In the genomic region with DNA sequence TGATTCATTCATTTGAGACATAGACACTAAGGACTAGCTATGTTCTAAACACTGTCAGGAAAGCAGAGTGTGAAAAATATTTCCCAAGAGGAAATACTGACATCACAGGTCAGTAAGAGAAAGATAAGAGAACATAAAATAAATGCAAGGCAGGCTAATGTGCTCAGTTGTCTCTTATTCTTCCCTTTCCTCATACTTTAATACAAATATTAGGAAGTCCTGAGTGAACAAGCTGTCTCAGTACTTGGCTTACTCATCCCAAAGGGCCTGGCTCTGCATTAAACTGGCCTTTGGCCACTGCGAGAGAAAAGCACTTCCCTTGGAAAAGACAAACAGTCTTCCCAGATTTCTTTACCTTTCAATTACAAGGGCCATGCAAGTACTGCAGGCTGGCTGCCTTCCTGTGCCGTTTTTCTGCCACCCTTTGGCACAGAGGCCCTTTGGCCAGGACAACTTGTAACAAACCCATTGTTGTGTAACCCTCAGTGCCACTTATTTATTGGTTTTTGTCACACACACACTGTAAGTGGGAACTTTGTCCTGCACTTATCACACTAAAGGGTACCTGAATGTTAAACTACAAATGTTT, we compare ENCODE assay signal across 10 cellular contexts. TPM values are rescaled to one million over a fixed set of nuclear protein-coding genes. Genes with fewer than 3 reads are reported as not detected.
DNase-seq lines count a peak whose midpoint lies in the region; ATAC-seq and TF ChIP-seq lines count a peak whose summit lies in the region.
"Had no signal": no experiment of that assay in that cellular context is flagged by ENCODE, and none has a peak within 500 bp of the region (broad histone marks: within the 10 kb centered on the region; RNA-seq: fewer than 3 reads in every experiment).

No MANE protein-coding gene starts in this region.

- H3K27me3 ChIP-seq in IMR-90 (ENCODE audit: control insufficient read depth, insufficient read depth, low read length) (no peaks in the 10 kb centered on the region), layer of hippocampus (ENCODE audit: control insufficient read depth, insufficient read depth, low read length) (no peaks in the 10 kb centered on the region), subcutaneous abdominal adipose tissue (ENCODE audit: control insufficient read depth in 5 of 5, insufficient read depth in 4 of 5, low read length in 5 of 5) (no peaks in the 10 kb centered on the region)

- no peak overlapping the region for H2AK9ac ChIP-seq in IMR-90 (replicated peaks; ENCODE audit: low read depth, low read length, poor library complexity)

- no peak overlapping the region for H3K56ac ChIP-seq in IMR-90 (ENCODE audit: extremely low read depth, insufficient read depth, low read length)

- H3K9me3 ChIP-seq in IMR-90 (ENCODE audit: control insufficient read depth, insufficient read depth, low read length): no peaks in the 10 kb centered on the region
- H3K9me3 ChIP-seq in subcutaneous abdominal adipose tissue (ENCODE audit: control insufficient read depth in 5 of 5, low read length in 5 of 5): no peaks in the 10 kb centered on the region

- H3K27ac ChIP-seq in IMR-90 (ENCODE audit: insufficient read depth, low read length) (peak overlapping the region; percentile 39; the same call in 1 of the 2 replicates), layer of hippocampus (ENCODE audit: low read depth, low read length) (peak overlapping the region; percentile 27), subcutaneous abdominal adipose tissue (ENCODE audit: low read depth, low read length) (peak overlapping the region; percentile 58)

- no peak overlapping the region for H2BK20ac ChIP-seq in IMR-90 (ENCODE audit: low read depth, low read length)

- peak; percentile 75 for DNase-seq in IMR-90
- DNase-seq in chondrocyte (ENCODE audit: low spot score): no peak
- no peak for DNase-seq in iPS-NIHi11 (ENCODE audit: low spot score)
- no peak for DNase-seq in activated naive CD4-positive, alpha-beta T cell (lab: John Stamatoyannopoulos, UW)
- DNase-seq: activated CD4-positive, alpha-beta T cell treated with anti-CD3 and anti-CD28 coated beads for 4 hours; NCI-H524 treated with DMSO at 0.1 percent for 48 hours had no signal

- no peak overlapping the region for H3K23ac ChIP-seq in IMR-90 (ENCODE audit: low read depth, low read length)

- no peaks in the 10 kb centered on the region for H3K27me3 Mint-ChIP-seq in chondrocyte (ENCODE audit: low read depth)

- 33% methylated on average over 1 of the region's 2 CpGs; no CpG with 5 or more reads in 1 of the 2 experiments for WGBS in IMR-90 (ENCODE audit: extremely low coverage in 2 of 2, insufficient read length in 1 of 2), 2 experiments

- H3K4me3 ChIP-seq in IMR-90 (ENCODE audit: insufficient read depth, low read depth, low read length) (no peak overlapping the region), subcutaneous abdominal adipose tissue (ENCODE audit: low read depth in 1 of 5, low read length in 5 of 5) (no peak overlapping the region)

- H2BK120ac ChIP-seq in IMR-90 (ENCODE audit: low read depth, low read length): no peak overlapping the region

- H3K36me3 Mint-ChIP-seq in chondrocyte (ENCODE audit: low read depth): peaks cover 4% of the 10 kb centered on the region

- H3K18ac ChIP-seq in IMR-90 (ENCODE audit: low read depth, low read length): no peak overlapping the region

- no peak for TF ChIP-seq RAD21 in IMR-90 (IDR thresholded peaks at IDR 0.05; ENCODE audit: low read length)

- ATAC-seq in IMR-90 (ENCODE audit: low read depth) (peak; percentile 99), GM19395 (IDR thresholded peaks at IDR 0.05; ENCODE audit: unreplicated experiment) (no peak), HG03457 (IDR thresholded peaks at IDR 0.05; ENCODE audit: unreplicated experiment) (no peak)

- H4K91ac ChIP-seq in IMR-90 (ENCODE audit: insufficient read depth, low read depth, low read length): no peak overlapping the region

- H3K9me1 ChIP-seq in IMR-90 (ENCODE audit: insufficient read depth, low read length): peaks cover 6% of the 10 kb centered on the region

- dilution Hi-C loops in IMR-90 (cut with HindIII; ENCODE audit: low sequenced_read_pairs, unreplicated experiment): no loop called here

- no peak overlapping the region for H2AFZ ChIP-seq in IMR-90 (replicated peaks; ENCODE audit: low read length, poor library complexity)

- in situ Hi-C loops in IMR-90 (cut with MboI; ENCODE audit: low sequenced_read_pairs): no loop called here

- peak overlapping the region; percentile 25; the same call in 1 of the 2 replicates for H3K4me2 ChIP-seq in IMR-90 (ENCODE audit: low read depth, low read length)

- CTCF ChIA-PET in IMR-90 (lab: Yijun Ruan, JAX): interaction anchor here (0.6 kb wide), 2 partner anchors 105 to 237 kb away, joined by 3 read pairs; no protein-coding TSS in a partner anchor

- H3K27ac Mint-ChIP-seq in chondrocyte (ENCODE audit: unreplicated experiment): peak overlapping the region; percentile 76

- peaks cover 43% of the 10 kb centered on the region for H4K20me1 ChIP-seq in IMR-90 (ENCODE audit: insufficient read depth, low read length)

- TF ChIP-seq POLR2A in IMR-90 (IDR thresholded peaks at IDR 0.05; ENCODE audit: low read depth, low read length): no peak

- POLR2A ChIA-PET in IMR-90 (lab: Charles Lee; ENCODE audit: unreplicated experiment): interaction anchor here (0.6 kb wide), 1 partner anchor 1672 kb away, joined by 5 read pairs; a partner anchor contains a TSS

- no peak overlapping the region for H4K8ac ChIP-seq in IMR-90 (ENCODE audit: low read depth in 2 of 2, low read length in 2 of 2)

- no peak overlapping the region for H2AK5ac ChIP-seq in IMR-90 (ENCODE audit: low read depth, low read length)

- peak overlapping the region; percentile 69 for H3K14ac ChIP-seq in IMR-90 (replicated peaks; ENCODE audit: low read depth, low read length)

- peaks cover 6% of the 10 kb centered on the region for H3K4me1 ChIP-seq in IMR-90 (ENCODE audit: control insufficient read depth, insufficient read depth, low read length)
- peaks cover 11 to 24% (median 21%) of the 10 kb centered on the region in 5 donors for H3K4me1 ChIP-seq in subcutaneous abdominal adipose tissue (ENCODE audit: control insufficient read depth in 5 of 5, insufficient read depth in 5 of 5, low read length in 5 of 5)

- peaks cover 31% of the 10 kb centered on the region for H3K4me1 Mint-ChIP-seq in chondrocyte (ENCODE audit: low read depth)

- no peaks in the 10 kb centered on the region for H3K9me3 Mint-ChIP-seq in chondrocyte (ENCODE audit: low read depth)

- H3K9ac ChIP-seq in IMR-90 (ENCODE audit: low read depth, low read length) (no peak overlapping the region), subcutaneous abdominal adipose tissue (ENCODE audit: low read length in 5 of 5) (peak overlapping the region in 2 of 5 donors; percentile 7 to 12)

- H3K4ac ChIP-seq in IMR-90 (ENCODE audit: low read depth, low read length): no peak overlapping the region

- H4K5ac ChIP-seq in IMR-90 (ENCODE audit: low read depth, low read length): no peak overlapping the region

- peaks cover 18 to 48% of the 10 kb centered on the region in 2 experiments for H3K79me1 ChIP-seq in IMR-90 (ENCODE audit: low read depth in 1 of 2, low read length in 2 of 2)

- H2BK5ac ChIP-seq in IMR-90 (ENCODE audit: low read depth, low read length, poor library complexity, severe bottlenecking): peak overlapping the region; percentile 23

- intact Hi-C loops in IMR-90 (cut with micrococcal nuclease): no loop called here

- TF ChIP-seq CTCF in IMR-90 (conservative IDR thresholded peaks at IDR 0.05; ENCODE audit: low read depth, low read length): no peak
- no peak for TF ChIP-seq CTCF in chondrocyte (IDR thresholded peaks at IDR 0.05)

- H2BK15ac ChIP-seq in IMR-90 (ENCODE audit: low read depth, low read length): no peak overlapping the region

- no peak overlapping the region for H3K4me3 Mint-ChIP-seq in chondrocyte (ENCODE audit: unreplicated experiment)

- no TSS peak for BruUV-seq in IMR-90 (replicated peaks; lab: Mats Ljungman, UMichigan)

- H3K36me3 ChIP-seq in IMR-90 (ENCODE audit: control insufficient read depth, insufficient read depth, low read length) (peaks cover 1% of the 10 kb centered on the region; the same call in 1 of the 2 replicates), subcutaneous abdominal adipose tissue (ENCODE audit: control insufficient read depth in 5 of 5, insufficient read depth in 5 of 5, low read length in 5 of 5) (peaks cover 0 to 14% (median 0%) of the 10 kb centered on the region in 5 donors)

TF ChIP-seq in IMR-90, 13 proteins besides CTCF, POLR2A, EP300 and RAD21:
- peak; percentile 19; the same call in 1 of the 2 replicates for TF ChIP-seq MAFK (IDR thresholded peaks at IDR 0.05; ENCODE audit: low read depth, low read length)
- TF ChIP-seq, protein P1, sequence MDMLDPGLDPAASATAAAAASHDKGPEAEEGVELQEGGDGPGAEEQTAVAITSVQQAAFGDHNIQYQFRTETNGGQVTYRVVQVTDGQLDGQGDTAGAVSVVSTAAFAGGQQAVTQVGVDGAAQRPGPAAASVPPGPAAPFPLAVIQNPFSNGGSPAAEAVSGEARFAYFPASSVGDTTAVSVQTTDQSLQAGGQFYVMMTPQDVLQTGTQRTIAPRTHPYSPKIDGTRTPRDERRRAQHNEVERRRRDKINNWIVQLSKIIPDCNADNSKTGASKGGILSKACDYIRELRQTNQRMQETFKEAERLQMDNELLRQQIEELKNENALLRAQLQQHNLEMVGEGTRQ (IDR thresholded peaks at IDR 0.05; ENCODE audit: low read depth, low read length): no peak
- peak; percentile 54 for TF ChIP-seq CEBPB (IDR thresholded peaks at IDR 0.05; ENCODE audit: low read depth, low read length)

RNA-seq across cellular contexts. Expression of a gene that starts 31.7 kb away (rescaled TPM):
- total RNA-seq in IMR-90 (2012; rRNA removed) (16.7 and 16.8 TPM in 2 replicates), chondrocyte (32.8 to 46.0 TPM (median 41.0 TPM) in 3 replicates)
- polyA plus RNA-seq in IMR-90 (2012; rRNA removed): 36.7 and 38.0 TPM in 2 replicates
- polyA plus RNA-seq in IMR-90 (2012; cell fraction: cytosol; rRNA removed): 16.6 and 19.1 TPM in 2 replicates
- 58.0 and 58.3 TPM in 2 replicates for polyA plus RNA-seq in IMR-90 (2012; cell fraction: nucleus; rRNA removed; ENCODE audit: low replicate concordance)

RNA-seq across cellular contexts. Expression of a gene that starts 48.5 kb away (rescaled TPM):
- total RNA-seq in IMR-90 (2012; rRNA removed) (114 and 117 TPM in 2 replicates), chondrocyte (43.0 to 48.6 TPM (median 44.5 TPM) in 3 replicates)
- 77.0 and 84.7 TPM in 2 replicates for polyA plus RNA-seq in IMR-90 (2012; rRNA removed)
- 109 and 121 TPM in 2 replicates for polyA plus RNA-seq in IMR-90 (2012; cell fraction: cytosol; rRNA removed)
- 295 and 379 TPM in 2 replicates for polyA plus RNA-seq in IMR-90 (2012; cell fraction: nucleus; rRNA removed; ENCODE audit: low replicate concordance)
